ENCODE assay signal across 33 cellular contexts in genomic region chr11:20293531-20293930, GRCh38.
DNase-seq lines count a peak whose midpoint lies in the region; ATAC-seq, FAIRE-seq and TF ChIP-seq lines count a peak whose summit lies in the region.
"Had no signal": no experiment of that assay in that cellular context is flagged by ENCODE, and none has a peak within 500 bp of the region (broad histone marks: within the 10 kb centered on the region; RNA-seq: fewer than 3 reads in every experiment).

No MANE protein-coding gene starts in this region.

- no peak for TF ChIP-seq CTCF in bronchial epithelial cell (IDR thresholded peaks at IDR 0.05; ENCODE audit: insufficient read depth, low read length, severe bottlenecking)
- no peak for TF ChIP-seq CTCF in epithelial cell of esophagus (IDR thresholded peaks at IDR 0.05; ENCODE audit: insufficient read depth, low read depth, low read length, missing control alignments)
- no peak for TF ChIP-seq CTCF in HepG2 (CRISPR knock-in tag; IDR thresholded peaks at IDR 0.05)

- BruUV-seq in HepG2 (replicated peaks; lab: Mats Ljungman, UMichigan), result no TSS peak

- no peaks in the 10 kb centered on the region for H3K79me2 ChIP-seq in HepG2 (ENCODE audit: insufficient read depth, low read length)

- H3K4me1 ChIP-seq in HepG2 (ENCODE audit: insufficient read depth, low read length), result no peaks in the 10 kb centered on the region
- H3K4me1 ChIP-seq: A549; BE2C; BLaER1; BLaER1 treated with 17β-estradiol and CSF1 and Interleukin-3, amounts not matched to agents 10 nM and 100 nM; Caco-2 had no signal

- TF ChIP-seq POLR2A in HepG2 (IDR thresholded peaks at IDR 0.05; ENCODE audit: insufficient read depth in 1 of 2, low read depth in 2 of 2, low read length in 2 of 2), result no peak

- TF ChIP-seq RAD21 in HepG2 (CRISPR knock-in tag; IDR thresholded peaks at IDR 0.05), result no peak

- POLR2A ChIA-PET in HepG2 (lab: Yijun Ruan, JAX), result no interaction called here

- H2AFZ ChIP-seq in HepG2 (ENCODE audit: low read length), result no peak overlapping the region

- TF ChIP-seq EP300 in HepG2 (IDR thresholded peaks at IDR 0.05; ENCODE audit: low read depth in 2 of 2, low read length in 2 of 2) (no peak), HepG2 (CRISPR knock-in tag; IDR thresholded peaks at IDR 0.05; ENCODE audit: borderline replicate concordance) (no peak)

- CTCF ChIA-PET in HepG2 (lab: Yijun Ruan, JAX; ENCODE audit: low intra/inter-chr PET ratio, low total read pairs), result no interaction called here

- in situ Hi-C loops in HepG2 (cut with HindIII; ENCODE audit: extremely low pct_ligation_motif_present, low pct_unique_long_range_greater_than_20kb), result no loop called here

- DNase-seq in bronchial epithelial cell (ENCODE audit: low read depth) (peak; percentile 13), epithelial cell of esophagus (ENCODE audit: low read depth) (peak; percentile 11), HepG2 (ENCODE audit: low spot score) (peak; percentile 35), HuH-7 (ENCODE audit: low spot score) (no peak), NCI-H1694 (lab: John Stamatoyannopoulos, UW) (no peak)
- DNase-seq: 8988T; ACHN; AML-193; BE2C; C1 segment of cervical spinal cord; Caco-2; Calu3; CD4-positive, alpha-beta memory T cell; CD4-positive, alpha-beta T cell; CD4-positive, CD25-positive, alpha-beta regulatory T cell; CD8-positive, alpha-beta memory T cell; CD8-positive, alpha-beta T cell; COR-L47; DMS 273 treated with DMSO at 0.1 percent for 48 hours; DMS153; DMS53; DMS79; DMS79 treated with DMSO at 0.1 percent for 48 hours; DND-41; EL had no signal

- H3K27me3 ChIP-seq in bronchial epithelial cell (ENCODE audit: control insufficient read depth, insufficient read depth, low read length), result no peaks in the 10 kb centered on the region
- peaks cover 0 to 2% of the 10 kb centered on the region in 2 experiments; a peak in 1 of 5 replicates for H3K27me3 ChIP-seq in HepG2 (ENCODE audit: control insufficient read depth in 1 of 2, insufficient read depth in 2 of 2, low read length in 2 of 2)
- H3K27me3 ChIP-seq: BE2C; BLaER1; BLaER1 treated with 17β-estradiol and CSF1 and Interleukin-3, amounts not matched to agents 10 nM and 100 nM had no signal

- intact Hi-C loops in HepG2 (cut with micrococcal nuclease; ENCODE audit: unreplicated experiment), result no loop called here

- no peak overlapping the region for H3K4me3 ChIP-seq in bronchial epithelial cell (ENCODE audit: low read depth, low read length)
- H3K4me3 ChIP-seq in epithelial cell of esophagus (ENCODE audit: low read length), result no peak overlapping the region
- H3K4me3 ChIP-seq in HepG2 (replicated peaks in 1 of 3; ENCODE audit: insufficient read depth in 1 of 3, low read depth in 2 of 3, low read length in 3 of 3), result no peak overlapping the region
- H3K4me3 ChIP-seq: A549; BLaER1; BLaER1 treated with 17β-estradiol and CSF1 and Interleukin-3, amounts not matched to agents 10 nM and 100 nM had no signal

- no peaks in the 10 kb centered on the region for H3K9me3 ChIP-seq in HepG2 (ENCODE audit: low read length)
- H3K9me3 ChIP-seq: A549; BE2C; BLaER1; BLaER1 treated with 17β-estradiol and CSF1 and Interleukin-3, amounts not matched to agents 10 nM and 100 nM; Caco-2 had no signal

- no peak overlapping the region for H3K27ac ChIP-seq in HepG2 (ENCODE audit: extremely low read length, insufficient read depth, low read length)
- H3K27ac ChIP-seq: 22Rv1; A549; BLaER1; BLaER1 treated with 17β-estradiol and CSF1 and Interleukin-3, amounts not matched to agents 10 nM and 100 nM; C4-2B had no signal

- H3K4me2 ChIP-seq in HepG2 (ENCODE audit: low read depth, low read length), result no peak overlapping the region
- H3K4me2 ChIP-seq: A549; BLaER1; BLaER1 treated with 17β-estradiol and CSF1 and Interleukin-3, amounts not matched to agents 10 nM and 100 nM had no signal

- no peak for FAIRE-seq in bronchial epithelial cell (lab: Jason Lieb, UNC)
- FAIRE-seq in HepG2 (lab: Jason Lieb, UNC), result no peak
- FAIRE-seq: A204.1, A549, D721Med had no signal

- no peaks in the 10 kb centered on the region for H4K20me1 ChIP-seq in HepG2 (ENCODE audit: insufficient read depth, low read length)
- H4K20me1 ChIP-seq: BLaER1; BLaER1 treated with 17β-estradiol and CSF1 and Interleukin-3, amounts not matched to agents 10 nM and 100 nM had no signal

- H3K36me3 ChIP-seq in bronchial epithelial cell (ENCODE audit: control insufficient read depth, insufficient read depth, low read length), result no peaks in the 10 kb centered on the region
- H3K36me3 ChIP-seq in HepG2 (replicated peaks in 1 of 2; ENCODE audit: control insufficient read depth in 1 of 2, insufficient read depth in 2 of 2, low read length in 2 of 2), result no peaks in the 10 kb centered on the region
- H3K36me3 ChIP-seq: BE2C; BLaER1; BLaER1 treated with 17β-estradiol and CSF1 and Interleukin-3, amounts not matched to agents 10 nM and 100 nM had no signal

- 0% methylated on average over 1 of the region's 1 CpG for WGBS in HepG2 (ENCODE audit: low lambda C conversion rate)

- H3K9ac ChIP-seq in HepG2 (ENCODE audit: insufficient read depth, low read depth, low read length), result no peak overlapping the region
- H3K9ac ChIP-seq: BLaER1; BLaER1 treated with 17β-estradiol and CSF1 and Interleukin-3, amounts not matched to agents 10 nM and 100 nM had no signal

- ATAC-seq in HepG2 (peak; percentile 68; the same call in 1 of the 3 replicates), HG02678 (IDR thresholded peaks at IDR 0.05; ENCODE audit: unreplicated experiment) (no peak)
- ATAC-seq: A549; CD8-positive, alpha-beta T cell had no signal

TF ChIP-seq in HepG2, 621 proteins besides CTCF, POLR2A, EP300 and RAD21 (continues in another document):
- TF ChIP-seq MZF1 (CRISPR knock-in tag; IDR thresholded peaks at IDR 0.05; ENCODE audit: borderline replicate concordance), result no peak
- no peak for TF ChIP-seq ZFP91 (CRISPR knock-in tag; IDR thresholded peaks at IDR 0.05; ENCODE audit: borderline replicate concordance)
- no peak for TF ChIP-seq ZNF205 (CRISPR knock-in tag; IDR thresholded peaks at IDR 0.05)
- peak; percentile 63 for TF ChIP-seq CEBPG (CRISPR knock-in tag; IDR thresholded peaks at IDR 0.05)
- TF ChIP-seq HNF4A (CRISPR knock-in tag; IDR thresholded peaks at IDR 0.05), result 0 out of 2 replicates have a peak, but pooled peaks have one; percentile 17
- TF ChIP-seq RBFOX2 (IDR thresholded peaks at IDR 0.05; ENCODE audit: low read depth, low read length), result no peak
- no peak for TF ChIP-seq ZKSCAN5 (CRISPR knock-in tag; IDR thresholded peaks at IDR 0.05)
- TF ChIP-seq RARA (CRISPR knock-in tag; IDR thresholded peaks at IDR 0.05), result peak; percentile 74
- TF ChIP-seq NR2F1 (CRISPR knock-in tag; IDR thresholded peaks at IDR 0.05), result 0 out of 4 replicates have a peak, but pooled peaks of 1 of the 2 experiments have one; percentile 24
- no peak for TF ChIP-seq DDIT3 (CRISPR knock-in tag; IDR thresholded peaks at IDR 0.05)
- no peak for TF ChIP-seq EZH2 (conservative IDR thresholded peaks at IDR 0.05; ENCODE audit: low read depth, low read length)
- no peak for TF ChIP-seq ZNF775 (CRISPR knock-in tag; IDR thresholded peaks at IDR 0.05; ENCODE audit: borderline replicate concordance)
- no peak for TF ChIP-seq POLR2AphosphoS2 (IDR thresholded peaks at IDR 0.05; ENCODE audit: low read depth, low read length)
- no peak for TF ChIP-seq ZUFSP (CRISPR knock-in tag; IDR thresholded peaks at IDR 0.05; ENCODE audit: borderline replicate concordance)
- no peak for TF ChIP-seq SIN3B (IDR thresholded peaks at IDR 0.05; ENCODE audit: low read length)
- peak in 1 of 2 experiments; percentile 35; a peak in 1 of 4 replicates for TF ChIP-seq ATF4 (CRISPR knock-in tag; IDR thresholded peaks at IDR 0.05)
- no peak for TF ChIP-seq SMYD3 (CRISPR knock-in tag; IDR thresholded peaks at IDR 0.05)
- no peak for TF ChIP-seq STAG1 (CRISPR knock-in tag; IDR thresholded peaks at IDR 0.05)
- no peak for TF ChIP-seq THAP11 (CRISPR knock-in tag; IDR thresholded peaks at IDR 0.05)

Comparison
In these comparisons a context has a peak if more than half of its experiments do, and no peak if none do; other contexts are left out.
1. DNase-seq: peak in bronchial epithelial cell (single experiment), epithelial cell of esophagus (single experiment) and HepG2 (single experiment); none in HuH-7 (single experiment) and NCI-H1694 (single experiment).